Comparison of ENCODE assay signal across 25 cellular contexts in genomic region chr16:65681406-65681805, GRCh38.
"Had no signal": no experiment of that assay in that cellular context is flagged by ENCODE, and none has a peak within 500 bp of the region (broad histone marks: within the 10 kb centered on the region; RNA-seq: fewer than 3 reads in every experiment).

No MANE protein-coding gene starts in this region.

- H3K4me1 Mint-ChIP-seq: activated CD4-positive, alpha-beta T cell treated with anti-CD3 and anti-CD28 coated beads, Interleukin-2, amount 10 ng/mL, durations not matched to agents 7 days and 5 days; activated CD8-positive, alpha-beta memory T cell treated with anti-CD3 and anti-CD28 coated beads, Interleukin-2, amount 10 ng/mL, durations not matched to agents 7 days and 5 days; central memory CD8-positive, alpha-beta T cell; endodermal cell; naive B cell; T-helper 17 cell had no signal

- DNase-seq: activated CD4-positive, alpha-beta T cell treated with anti-CD3 and anti-CD28 coated beads, Interleukin-2, amount 10 ng/mL, durations not matched to agents 7 days and 5 days; activated CD4-positive, CD25-positive, alpha-beta regulatory T cell treated with anti-CD3 and anti-CD28 coated beads, Interleukin-2, amount 50 U/mL, for 72 hours; activated CD8-positive, alpha-beta memory T cell treated with anti-CD3 and anti-CD28 coated beads, Interleukin-2, amount 10 ng/mL, durations not matched to agents 7 days and 5 days; activated CD8-positive, alpha-beta T cell treated with anti-CD3 and anti-CD28 coated beads for 36 hours; activated naive CD4-positive, alpha-beta T cell; activated T-cell treated with anti-CD3 and anti-CD28 coated beads for 4 hours; activated T-cell treated with anti-CD3 and anti-CD28 coated beads, Interleukin-2, amount 50 U/mL, for 72 hours; anterior cingulate cortex; endodermal cell; hippocampal formation; left cardiac atrium; mammary epithelial cell; naive B cell; nucleus accumbens; stimulated activated CD4-positive, alpha-beta T cell treated with anti-CD3 and anti-CD28 coated beads, Interleukin-2, amount 100 ng/mL, for 48 hours; stimulated activated naive CD8-positive, alpha-beta T cell treated with anti-CD3 and anti-CD28 coated beads, Interleukin-15, Interleukin-2, amounts not matched to agents 100 U/mL and 50 U/mL, for 24 hours; T-helper 17 cell; testis; transverse colon had no signal

- H3K27me3 Mint-ChIP-seq: activated CD4-positive, alpha-beta T cell treated with anti-CD3 and anti-CD28 coated beads, Interleukin-2, amount 10 ng/mL, durations not matched to agents 7 days and 5 days; activated CD8-positive, alpha-beta memory T cell treated with anti-CD3 and anti-CD28 coated beads, Interleukin-2, amount 10 ng/mL, durations not matched to agents 7 days and 5 days; central memory CD8-positive, alpha-beta T cell; naive B cell; T-helper 17 cell had no signal

- H3K36me3 Mint-ChIP-seq: activated CD8-positive, alpha-beta memory T cell treated with anti-CD3 and anti-CD28 coated beads, Interleukin-2, amount 10 ng/mL, durations not matched to agents 7 days and 5 days; activated naive CD4-positive, alpha-beta T cell treated with anti-CD3 and anti-CD28 coated beads, Interleukin-2, amount 50 U/mL, for 72 hours; naive B cell had no signal

- H3K4me3 Mint-ChIP-seq: activated CD4-positive, alpha-beta T cell treated with anti-CD3 and anti-CD28 coated beads, Interleukin-2, amount 10 ng/mL, durations not matched to agents 7 days and 5 days; activated CD8-positive, alpha-beta memory T cell treated with anti-CD3 and anti-CD28 coated beads, Interleukin-2, amount 10 ng/mL, durations not matched to agents 7 days and 5 days; activated CD8-positive, alpha-beta T cell treated with anti-CD3 and anti-CD28 coated beads for 36 hours; activated T-cell treated with anti-CD3 and anti-CD28 coated beads, Interleukin-2, amount 50 U/mL, for 72 hours; central memory CD8-positive, alpha-beta T cell; dendritic cell treated with granulocyte-macrophage colony-stimulating factor and Interleukin-4, amounts not matched to agents 40 ng/mL and 50 ng/mL, for 4 days; endodermal cell; naive B cell; neural crest cell; T-helper 17 cell had no signal

- ATAC-seq: activated CD8-positive, alpha-beta memory T cell treated with anti-CD3 and anti-CD28 coated beads, Interleukin-2, amount 10 ng/mL, durations not matched to agents 7 days and 5 days; activated CD8-positive, alpha-beta T cell treated with anti-CD3 and anti-CD28 coated beads for 36 hours; activated naive CD4-positive, alpha-beta T cell treated with anti-CD3 and anti-CD28 coated beads, Interleukin-2, amount 50 U/mL, for 72 hours; activated T-cell treated with anti-CD3 and anti-CD28 coated beads, Interleukin-2, amount 50 U/mL, for 72 hours; gastroesophageal sphincter; left cardiac atrium; stimulated activated naive CD8-positive, alpha-beta T cell treated with anti-CD3 and anti-CD28 coated beads, Interleukin-15, Interleukin-2, amounts not matched to agents 100 U/mL and 50 U/mL, for 24 hours; T-helper 17 cell had no signal

- FAIRE-seq: keratinocyte had no signal

- H3K27ac Mint-ChIP-seq: activated CD4-positive, alpha-beta T cell treated with anti-CD3 and anti-CD28 coated beads, Interleukin-2, amount 10 ng/mL, durations not matched to agents 7 days and 5 days; activated CD8-positive, alpha-beta memory T cell treated with anti-CD3 and anti-CD28 coated beads, Interleukin-2, amount 10 ng/mL, durations not matched to agents 7 days and 5 days; activated CD8-positive, alpha-beta T cell treated with anti-CD3 and anti-CD28 coated beads for 36 hours; activated naive CD4-positive, alpha-beta T cell treated with anti-CD3 and anti-CD28 coated beads, Interleukin-2, amount 50 U/mL, for 72 hours; activated T-cell treated with anti-CD3 and anti-CD28 coated beads, Interleukin-2, amount 50 U/mL, for 72 hours; dendritic cell treated with granulocyte-macrophage colony-stimulating factor and Interleukin-4, amounts not matched to agents 40 ng/mL and 50 ng/mL, for 4 days; endodermal cell; naive B cell; T-helper 17 cell had no signal

- H3K9me3 Mint-ChIP-seq: dendritic cell treated with granulocyte-macrophage colony-stimulating factor and Interleukin-4, amounts not matched to agents 40 ng/mL and 50 ng/mL, for 4 days had no signal
